In the genomic region with DNA sequence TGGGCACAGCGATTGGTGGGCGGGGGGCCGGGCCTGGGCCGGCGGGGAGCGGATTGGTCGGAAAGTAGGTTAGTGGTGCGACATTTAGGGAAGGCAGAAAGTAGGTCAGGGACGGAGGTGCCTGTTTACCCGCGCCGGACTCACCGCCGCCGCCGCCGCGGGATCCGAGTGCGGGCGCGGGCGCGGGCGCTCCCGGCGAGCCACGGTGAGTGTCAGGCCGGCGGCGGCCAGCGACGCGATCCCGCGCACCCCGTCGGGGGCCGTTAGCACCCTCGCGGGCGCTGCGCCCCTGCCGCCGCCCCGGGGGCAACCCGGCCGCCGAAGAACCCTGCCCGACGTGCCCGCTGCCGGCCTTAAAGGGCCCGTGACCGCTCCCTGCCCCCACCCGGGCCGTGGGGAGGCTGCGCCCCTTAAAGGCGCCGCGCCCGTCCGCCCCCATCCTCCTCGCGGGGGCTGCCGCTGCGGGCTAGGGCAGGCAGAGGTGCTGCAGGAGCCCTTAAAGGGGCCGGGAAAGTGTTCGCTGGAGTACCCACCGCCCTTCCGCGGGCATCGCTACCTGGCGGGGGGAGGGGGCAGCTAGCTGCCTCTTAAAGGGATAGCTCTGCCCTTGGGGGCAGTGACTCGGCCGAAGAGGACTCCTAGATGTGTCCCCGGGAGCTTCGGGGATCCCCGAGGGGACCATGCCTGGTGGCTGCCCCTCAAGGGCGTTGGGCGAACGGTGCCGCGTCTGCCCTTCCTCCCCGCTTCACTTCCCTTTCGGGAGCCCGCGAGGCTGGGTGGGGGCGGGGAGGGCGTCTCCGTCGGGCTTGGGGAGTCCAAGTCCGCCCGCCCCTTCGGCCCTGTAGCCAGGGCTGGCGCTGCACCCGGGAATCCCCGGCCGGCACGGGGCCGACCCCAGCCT, we compare ENCODE assay signal across 8 cellular contexts. TPM values are rescaled to one million over a fixed set of nuclear protein-coding genes. Genes with fewer than 3 reads are reported as not detected.
DNase-seq lines count a peak whose midpoint lies in the region; ATAC-seq and TF ChIP-seq lines count a peak whose summit lies in the region.

A gene (plus strand): TSS at position 72 of the 901 bp plus-strand sequence. CDS start 76,519 bp downstream, outside the sequence.

- CTCF ChIA-PET in AG04450 (lab: Charles Lee): no interaction called here

- peak within 1 kb of the TSS; percentile 99 for H3K4me3 Mint-ChIP-seq in T-helper 1 cell treated with Interleukin-12 subunit alpha and Interleukin-12 subunit beta and Interleukin-4 antibody, amounts not matched to agents 30 μg/mL and 1 μg/mL, for 36 hours

- H3K9me3 ChIP-seq in AG04450 (ENCODE audit: control insufficient read depth, insufficient read depth, low read length): no peaks in the 10 kb centered on the region; the same call in 1 of the 2 replicates
- H3K9me3 ChIP-seq in ascending aorta: no peaks in the 10 kb centered on the region
- H3K9me3 ChIP-seq in skeletal muscle tissue (ENCODE audit: control insufficient read depth in 3 of 3, low read length in 3 of 3): no peaks in the 10 kb centered on the region

- TF ChIP-seq CTCF in AG04450 (IDR thresholded peaks at IDR 0.05; ENCODE audit: low read depth, low read length): no peak
- no peak for TF ChIP-seq CTCF in ascending aorta (IDR thresholded peaks at IDR 0.05)

- H3K27ac ChIP-seq in AG04450 (ENCODE audit: low read depth, low read length): peak within 1 kb of the TSS; percentile 22
- H3K27ac ChIP-seq in ascending aorta: peak within 1 kb of the TSS; percentile 93 to 96
- H3K27ac ChIP-seq in skeletal muscle tissue (ENCODE audit: low read depth, low read length): peak within 1 kb of the TSS; percentile 92

- H3K27ac Mint-ChIP-seq in T-helper 1 cell treated with Interleukin-12 subunit alpha and Interleukin-12 subunit beta and Interleukin-4 antibody, amounts not matched to agents 30 μg/mL and 1 μg/mL, for 36 hours: peak within 1 kb of the TSS; percentile 92

- POLR2A ChIA-PET in AG04450 (lab: Yijun Ruan, JAX): interaction anchor here (1.1 kb wide), 1 partner anchor 62 kb away, joined by 4 read pairs; no protein-coding TSS in a partner anchor

- intact Hi-C loops in ascending aorta (cut with DNase I): loop anchor here (1.0 to 10.0 kb wide), 5 partner anchors 39 to 593 kb away; a partner anchor contains a TSS

- DNase-seq in AG04450 (ENCODE audit: low read depth, low spot score) (no peak), ascending aorta (ENCODE audit: low spot score in 2 of 2) (peak; percentile 31 to 80), DMS153 treated with DMSO at 0.1 percent for 48 hours (lab: John Stamatoyannopoulos, UW; ENCODE audit: unreplicated experiment) (no peak)

- H3K4me1 ChIP-seq in ascending aorta: peaks cover 3 to 14% of the 10 kb centered on the region in 2 donors
- H3K4me1 ChIP-seq in skeletal muscle tissue (ENCODE audit: control insufficient read depth in 3 of 3, insufficient read depth in 3 of 3, low read length in 3 of 3): peaks cover 30 to 52% (median 35%) of the 10 kb centered on the region in 3 donors

- H3K27me3 ChIP-seq in AG04450 (ENCODE audit: control insufficient read depth, insufficient read depth, low read length): peaks cover 9% of the 10 kb centered on the region
- H3K27me3 ChIP-seq in ascending aorta: no peaks in the 10 kb centered on the region
- no peaks in the 10 kb centered on the region for H3K27me3 ChIP-seq in skeletal muscle tissue (ENCODE audit: control insufficient read depth in 3 of 3, insufficient read depth in 3 of 3, low read length in 3 of 3)

- no peaks in the 10 kb centered on the region for H3K9me3 Mint-ChIP-seq in T-helper 1 cell treated with Interleukin-12 subunit alpha and Interleukin-12 subunit beta and Interleukin-4 antibody, amounts not matched to agents 30 μg/mL and 1 μg/mL, for 36 hours

- peak within 1 kb of the TSS; percentile 85 to 92 (median 91) for H3K9ac ChIP-seq in skeletal muscle tissue (ENCODE audit: low read depth in 1 of 3, low read length in 3 of 3)

- peak within 1 kb of the TSS; percentile 87 for H3K4me3 ChIP-seq in AG04450 (ENCODE audit: low read depth, low read length)
- peak within 1 kb of the TSS; percentile 86 to 90 for H3K4me3 ChIP-seq in ascending aorta
- H3K4me3 ChIP-seq in iPS-11a (ENCODE audit: low read depth, low read length): peak within 1 kb of the TSS; percentile 69
- H3K4me3 ChIP-seq in skeletal muscle tissue (ENCODE audit: low read length in 3 of 3): peak within 1 kb of the TSS; percentile 89 to 95 (median 92)

- ATAC-seq in GM18907 (IDR thresholded peaks at IDR 0.05; ENCODE audit: unreplicated experiment): peak; percentile 33
- ATAC-seq in HG03103 (IDR thresholded peaks at IDR 0.05; ENCODE audit: low read depth, unreplicated experiment): peak; percentile 10

- H3K27me3 Mint-ChIP-seq in T-helper 1 cell treated with Interleukin-12 subunit alpha and Interleukin-12 subunit beta and Interleukin-4 antibody, amounts not matched to agents 30 μg/mL and 1 μg/mL, for 36 hours (ENCODE audit: low read depth): peaks cover 46% of the 10 kb centered on the region

- H3K36me3 Mint-ChIP-seq in T-helper 1 cell treated with Interleukin-12 subunit alpha and Interleukin-12 subunit beta and Interleukin-4 antibody, amounts not matched to agents 30 μg/mL and 1 μg/mL, for 36 hours (ENCODE audit: low read depth): peaks cover 18% of the 10 kb centered on the region

- peaks cover 50% of the 10 kb centered on the region for H3K4me1 Mint-ChIP-seq in T-helper 1 cell treated with Interleukin-12 subunit alpha and Interleukin-12 subunit beta and Interleukin-4 antibody, amounts not matched to agents 30 μg/mL and 1 μg/mL, for 36 hours (ENCODE audit: low read depth)

- H3K36me3 ChIP-seq in ascending aorta (no peaks in the 10 kb centered on the region), skeletal muscle tissue (ENCODE audit: control insufficient read depth in 3 of 3, insufficient read depth in 3 of 3, low read length in 3 of 3) (no peaks in the 10 kb centered on the region)

RNA-seq across cellular contexts. Expression of the gene that starts here (rescaled TPM):
- 10.9 and 12.5 TPM in 2 replicates for polyA plus RNA-seq in AG04450 (2011; rRNA removed)
- polyA minus RNA-seq in AG04450 (2011; rRNA and poly(A)+ RNA removed): 17.6 and 20.2 TPM in 2 replicates
- total RNA-seq in ascending aorta (15.9 TPM), skeletal muscle tissue (18.8 TPM)

Comparison
In these comparisons a context has a peak if more than half of its experiments do, and no peak if none do; other contexts are left out.
1. DNase-seq: peak in ascending aorta (2 of 2); none in AG04450 (single experiment) and DMS153 treated with DMSO at 0.1 percent for 48 hours (single experiment).
2. H3K27ac ChIP-seq: peak in every context shown above with its lines; median percentile 94 in ascending aorta; 92 in skeletal muscle tissue; 22 in AG04450.
3. Peak in every context shown above with its lines, with median percentiles within 50 percentile points of each other: H3K4me3 ChIP-seq.